Comparison of ENCODE assay signal across 1 cellular context in the genomic region with DNA sequence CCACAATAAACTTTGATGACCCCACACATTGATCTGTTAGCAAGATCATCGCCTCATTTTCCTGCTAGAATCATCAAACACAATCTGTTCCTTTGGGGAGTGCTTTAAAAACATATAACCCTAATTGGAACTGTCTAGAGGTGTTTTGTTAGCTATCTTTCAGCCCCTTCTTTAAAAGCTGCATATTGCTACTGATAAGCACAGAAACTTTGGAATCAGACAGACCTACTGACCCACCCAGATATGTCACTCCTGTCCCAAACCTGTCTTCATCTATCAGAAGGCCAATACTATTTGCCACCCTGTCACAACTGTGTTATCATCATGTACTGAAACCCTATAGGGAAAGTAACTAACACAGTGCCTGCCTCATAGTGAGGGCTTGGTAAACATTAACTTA.
A peak's percentile ranks its signal among the peaks of the same experiment; 100 is the strongest.
TF ChIP-seq lines count a peak whose summit lies in the region.

No MANE protein-coding gene starts in this region.

TF ChIP-seq in K562, 482 proteins besides CTCF, POLR2A, EP300 and RAD21 (continued from another document):
- TF ChIP-seq, protein P1, sequence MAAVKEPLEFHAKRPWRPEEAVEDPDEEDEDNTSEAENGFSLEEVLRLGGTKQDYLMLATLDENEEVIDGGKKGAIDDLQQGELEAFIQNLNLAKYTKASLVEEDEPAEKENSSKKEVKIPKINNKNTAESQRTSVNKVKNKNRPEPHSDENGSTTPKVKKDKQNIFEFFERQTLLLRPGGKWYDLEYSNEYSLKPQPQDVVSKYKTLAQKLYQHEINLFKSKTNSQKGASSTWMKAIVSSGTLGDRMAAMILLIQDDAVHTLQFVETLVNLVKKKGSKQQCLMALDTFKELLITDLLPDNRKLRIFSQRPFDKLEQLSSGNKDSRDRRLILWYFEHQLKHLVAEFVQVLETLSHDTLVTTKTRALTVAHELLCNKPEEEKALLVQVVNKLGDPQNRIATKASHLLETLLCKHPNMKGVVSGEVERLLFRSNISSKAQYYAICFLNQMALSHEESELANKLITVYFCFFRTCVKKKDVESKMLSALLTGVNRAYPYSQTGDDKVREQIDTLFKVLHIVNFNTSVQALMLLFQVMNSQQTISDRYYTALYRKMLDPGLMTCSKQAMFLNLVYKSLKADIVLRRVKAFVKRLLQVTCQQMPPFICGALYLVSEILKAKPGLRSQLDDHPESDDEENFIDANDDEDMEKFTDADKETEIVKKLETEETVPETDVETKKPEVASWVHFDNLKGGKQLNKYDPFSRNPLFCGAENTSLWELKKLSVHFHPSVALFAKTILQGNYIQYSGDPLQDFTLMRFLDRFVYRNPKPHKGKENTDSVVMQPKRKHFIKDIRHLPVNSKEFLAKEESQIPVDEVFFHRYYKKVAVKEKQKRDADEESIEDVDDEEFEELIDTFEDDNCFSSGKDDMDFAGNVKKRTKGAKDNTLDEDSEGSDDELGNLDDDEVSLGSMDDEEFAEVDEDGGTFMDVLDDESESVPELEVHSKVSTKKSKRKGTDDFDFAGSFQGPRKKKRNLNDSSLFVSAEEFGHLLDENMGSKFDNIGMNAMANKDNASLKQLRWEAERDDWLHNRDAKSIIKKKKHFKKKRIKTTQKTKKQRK (IDR thresholded peaks at IDR 0.05; ENCODE audit: borderline replicate concordance, low read depth, low read length): no peak
- TF ChIP-seq, protein P2, sequence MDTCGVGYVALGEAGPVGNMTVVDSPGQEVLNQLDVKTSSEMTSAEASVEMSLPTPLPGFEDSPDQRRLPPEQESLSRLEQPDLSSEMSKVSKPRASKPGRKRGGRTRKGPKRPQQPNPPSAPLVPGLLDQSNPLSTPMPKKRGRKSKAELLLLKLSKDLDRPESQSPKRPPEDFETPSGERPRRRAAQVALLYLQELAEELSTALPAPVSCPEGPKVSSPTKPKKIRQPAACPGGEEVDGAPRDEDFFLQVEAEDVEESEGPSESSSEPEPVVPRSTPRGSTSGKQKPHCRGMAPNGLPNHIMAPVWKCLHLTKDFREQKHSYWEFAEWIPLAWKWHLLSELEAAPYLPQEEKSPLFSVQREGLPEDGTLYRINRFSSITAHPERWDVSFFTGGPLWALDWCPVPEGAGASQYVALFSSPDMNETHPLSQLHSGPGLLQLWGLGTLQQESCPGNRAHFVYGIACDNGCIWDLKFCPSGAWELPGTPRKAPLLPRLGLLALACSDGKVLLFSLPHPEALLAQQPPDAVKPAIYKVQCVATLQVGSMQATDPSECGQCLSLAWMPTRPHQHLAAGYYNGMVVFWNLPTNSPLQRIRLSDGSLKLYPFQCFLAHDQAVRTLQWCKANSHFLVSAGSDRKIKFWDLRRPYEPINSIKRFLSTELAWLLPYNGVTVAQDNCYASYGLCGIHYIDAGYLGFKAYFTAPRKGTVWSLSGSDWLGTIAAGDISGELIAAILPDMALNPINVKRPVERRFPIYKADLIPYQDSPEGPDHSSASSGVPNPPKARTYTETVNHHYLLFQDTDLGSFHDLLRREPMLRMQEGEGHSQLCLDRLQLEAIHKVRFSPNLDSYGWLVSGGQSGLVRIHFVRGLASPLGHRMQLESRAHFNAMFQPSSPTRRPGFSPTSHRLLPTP (IDR thresholded peaks at IDR 0.05; ENCODE audit: borderline replicate concordance, extremely low read depth, insufficient read length): no peak
- TF ChIP-seq MIER1 (IDR thresholded peaks at IDR 0.05; ENCODE audit: low read depth): no peak
- TF ChIP-seq, protein P3, sequence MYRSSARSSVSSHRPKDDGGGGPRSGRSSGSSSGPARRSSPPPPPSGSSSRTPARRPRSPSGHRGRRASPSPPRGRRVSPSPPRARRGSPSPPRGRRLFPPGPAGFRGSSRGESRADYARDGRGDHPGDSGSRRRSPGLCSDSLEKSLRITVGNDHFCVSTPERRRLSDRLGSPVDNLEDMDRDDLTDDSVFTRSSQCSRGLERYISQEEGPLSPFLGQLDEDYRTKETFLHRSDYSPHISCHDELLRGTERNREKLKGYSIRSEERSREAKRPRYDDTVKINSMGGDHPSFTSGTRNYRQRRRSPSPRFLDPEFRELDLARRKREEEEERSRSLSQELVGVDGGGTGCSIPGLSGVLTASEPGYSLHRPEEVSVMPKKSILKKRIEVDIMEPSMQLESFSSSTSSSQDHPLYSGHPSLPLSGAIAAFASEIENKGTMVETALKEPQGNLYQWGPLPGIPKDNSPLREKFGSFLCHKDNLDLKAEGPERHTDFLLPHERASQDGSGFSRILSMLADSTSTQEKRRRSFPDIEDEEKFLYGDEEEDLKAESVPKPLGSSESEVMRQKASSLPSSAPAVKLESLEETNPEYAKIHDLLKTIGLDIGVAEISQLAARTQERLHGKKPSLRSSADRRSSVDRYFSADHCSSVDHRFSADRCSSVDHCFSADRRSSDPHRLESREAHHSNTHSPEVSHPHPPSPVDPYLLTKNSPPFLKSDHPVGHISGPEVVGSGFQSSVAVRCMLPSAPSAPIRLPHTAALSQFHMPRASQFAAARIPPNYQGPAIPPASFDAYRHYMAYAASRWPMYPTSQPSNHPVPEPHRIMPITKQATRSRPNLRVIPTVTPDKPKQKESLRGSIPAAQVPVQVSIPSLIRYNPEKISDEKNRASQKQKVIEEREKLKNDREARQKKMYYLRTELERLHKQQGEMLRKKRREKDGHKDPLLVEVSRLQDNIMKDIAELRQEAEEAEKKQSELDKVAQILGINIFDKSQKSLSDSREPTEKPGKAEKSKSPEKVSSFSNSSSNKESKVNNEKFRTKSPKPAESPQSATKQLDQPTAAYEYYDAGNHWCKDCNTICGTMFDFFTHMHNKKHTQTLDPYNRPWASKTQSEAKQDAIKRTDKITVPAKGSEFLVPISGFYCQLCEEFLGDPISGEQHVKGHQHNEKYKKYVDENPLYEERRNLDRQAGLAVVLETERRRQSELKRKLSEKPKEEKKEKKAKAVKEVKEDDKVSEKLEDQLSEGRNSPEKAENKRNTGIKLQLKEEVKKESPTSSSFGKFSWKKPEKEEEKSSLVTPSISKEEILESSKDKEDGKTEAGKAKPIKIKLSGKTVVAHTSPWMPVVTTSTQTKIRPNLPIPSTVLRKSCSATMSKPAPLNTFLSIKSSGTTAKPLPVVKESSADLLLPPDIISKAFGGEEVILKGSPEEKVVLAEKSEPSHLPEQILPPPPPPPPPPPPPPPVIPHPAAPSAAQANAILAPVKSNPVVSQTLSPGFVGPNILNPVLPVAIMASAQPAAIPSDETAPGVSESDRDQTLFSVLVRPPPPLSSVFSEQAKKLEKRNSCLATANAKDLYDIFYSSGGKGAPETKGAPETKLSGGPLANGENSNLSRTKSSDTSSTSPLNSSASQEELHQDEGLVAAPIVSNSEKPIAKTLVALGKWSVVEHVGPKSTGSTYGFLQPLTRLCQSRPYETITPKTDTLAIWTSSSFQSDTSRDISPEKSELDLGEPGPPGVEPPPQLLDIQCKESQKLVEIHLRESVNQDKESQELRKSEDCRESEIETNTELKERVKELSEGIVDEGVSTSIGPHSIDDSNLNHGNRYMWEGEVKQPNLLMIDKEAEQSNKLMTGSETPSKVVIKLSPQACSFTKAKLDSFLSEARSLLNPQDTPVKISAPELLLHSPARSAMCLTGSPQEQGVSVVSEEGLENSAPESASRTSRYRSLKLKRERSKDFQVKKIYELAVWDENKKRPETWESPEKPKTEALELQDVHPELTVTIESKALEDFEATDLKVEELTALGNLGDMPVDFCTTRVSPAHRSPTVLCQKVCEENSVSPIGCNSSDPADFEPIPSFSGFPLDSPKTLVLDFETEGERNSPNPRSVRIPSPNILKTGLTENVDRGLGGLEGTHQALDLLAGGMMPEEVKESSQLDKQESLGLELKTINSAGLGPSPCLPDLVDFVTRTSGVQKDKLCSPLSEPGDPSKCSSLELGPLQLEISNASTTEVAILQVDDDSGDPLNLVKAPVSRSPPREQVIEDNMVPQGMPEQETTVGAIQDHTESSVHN (IDR thresholded peaks at IDR 0.05; ENCODE audit: borderline replicate concordance in 1 of 2, low read depth in 1 of 2): no peak
- TF ChIP-seq ZFP1 (CRISPR knock-in tag; IDR thresholded peaks at IDR 0.05): no peak
- TF ChIP-seq LCOR (CRISPR knock-in tag; IDR thresholded peaks at IDR 0.05): no peak
- 0 out of 2 replicates have a peak, but pooled peaks have one; percentile 29 for TF ChIP-seq SMAD4 (CRISPR knock-in tag; conservative IDR thresholded peaks at IDR 0.05)
- TF ChIP-seq, protein P4, sequence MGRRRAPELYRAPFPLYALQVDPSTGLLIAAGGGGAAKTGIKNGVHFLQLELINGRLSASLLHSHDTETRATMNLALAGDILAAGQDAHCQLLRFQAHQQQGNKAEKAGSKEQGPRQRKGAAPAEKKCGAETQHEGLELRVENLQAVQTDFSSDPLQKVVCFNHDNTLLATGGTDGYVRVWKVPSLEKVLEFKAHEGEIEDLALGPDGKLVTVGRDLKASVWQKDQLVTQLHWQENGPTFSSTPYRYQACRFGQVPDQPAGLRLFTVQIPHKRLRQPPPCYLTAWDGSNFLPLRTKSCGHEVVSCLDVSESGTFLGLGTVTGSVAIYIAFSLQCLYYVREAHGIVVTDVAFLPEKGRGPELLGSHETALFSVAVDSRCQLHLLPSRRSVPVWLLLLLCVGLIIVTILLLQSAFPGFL (CRISPR knock-in tag; IDR thresholded peaks at IDR 0.05): no peak
- TF ChIP-seq NFXL1 (CRISPR knock-in tag; IDR thresholded peaks at IDR 0.05): no peak
- TF ChIP-seq NFE2 (IDR thresholded peaks at IDR 0.05; ENCODE audit: low read depth): no peak
- TF ChIP-seq TAL1 (IDR thresholded peaks at IDR 0.05): peak; percentile 67
- TF ChIP-seq TEAD4 (IDR thresholded peaks at IDR 0.05; ENCODE audit: low read length): peak; percentile 77
- TF ChIP-seq TEAD4 (CRISPR knock-in tag; IDR thresholded peaks at IDR 0.05; ENCODE audit: borderline replicate concordance): no peak
- peak; percentile 81 for TF ChIP-seq CBFA2T3 (IDR thresholded peaks at IDR 0.05)
- no peak for TF ChIP-seq RFX5 (IDR thresholded peaks at IDR 0.05; ENCODE audit: low read depth, low read length)
- no peak for TF ChIP-seq SREBF2 (CRISPR knock-in tag; IDR thresholded peaks at IDR 0.05)
- peak; percentile 64 for TF ChIP-seq NCOR1 (IDR thresholded peaks at IDR 0.05)
- TF ChIP-seq ZNF551 (CRISPR knock-in tag; IDR thresholded peaks at IDR 0.05): no peak
- TF ChIP-seq ZNF699 (CRISPR knock-in tag; IDR thresholded peaks at IDR 0.05; ENCODE audit: insufficient replicate concordance): no peak
- no peak for TF ChIP-seq HEY1 (CRISPR knock-in tag; IDR thresholded peaks at IDR 0.05; ENCODE audit: borderline replicate concordance)
- TF ChIP-seq, protein P5, sequence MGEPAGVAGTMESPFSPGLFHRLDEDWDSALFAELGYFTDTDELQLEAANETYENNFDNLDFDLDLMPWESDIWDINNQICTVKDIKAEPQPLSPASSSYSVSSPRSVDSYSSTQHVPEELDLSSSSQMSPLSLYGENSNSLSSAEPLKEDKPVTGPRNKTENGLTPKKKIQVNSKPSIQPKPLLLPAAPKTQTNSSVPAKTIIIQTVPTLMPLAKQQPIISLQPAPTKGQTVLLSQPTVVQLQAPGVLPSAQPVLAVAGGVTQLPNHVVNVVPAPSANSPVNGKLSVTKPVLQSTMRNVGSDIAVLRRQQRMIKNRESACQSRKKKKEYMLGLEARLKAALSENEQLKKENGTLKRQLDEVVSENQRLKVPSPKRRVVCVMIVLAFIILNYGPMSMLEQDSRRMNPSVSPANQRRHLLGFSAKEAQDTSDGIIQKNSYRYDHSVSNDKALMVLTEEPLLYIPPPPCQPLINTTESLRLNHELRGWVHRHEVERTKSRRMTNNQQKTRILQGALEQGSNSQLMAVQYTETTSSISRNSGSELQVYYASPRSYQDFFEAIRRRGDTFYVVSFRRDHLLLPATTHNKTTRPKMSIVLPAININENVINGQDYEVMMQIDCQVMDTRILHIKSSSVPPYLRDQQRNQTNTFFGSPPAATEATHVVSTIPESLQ (CRISPR knock-in tag; IDR thresholded peaks at IDR 0.05): no peak
- no peak for TF ChIP-seq XRCC3 (IDR thresholded peaks at IDR 0.05)
- TF ChIP-seq GABPB1 (CRISPR knock-in tag; IDR thresholded peaks at IDR 0.05): no peak
TF ChIP-seq in K562: peak in this region for 9.
